Comparison of ENCODE assay signal across 21 cellular contexts in genomic region chrX:41722816-41723215, GRCh38. TPM values are rescaled to one million over a fixed set of nuclear protein-coding genes. Genes with fewer than 3 reads are reported as not detected.
DNase-seq lines count a peak whose midpoint lies in the region; ATAC-seq, FAIRE-seq and TF ChIP-seq lines count a peak whose summit lies in the region.
"Had no signal": no experiment of that assay in that cellular context is flagged by ENCODE, and none has a peak within 500 bp of the region (broad histone marks: within the 10 kb centered on the region; RNA-seq: fewer than 3 reads in every experiment).

No MANE protein-coding gene starts in this region.

- POLR2A ChIA-PET in GM12878 (lab: Charles Lee): interaction anchor here (0.5 kb wide), 1 partner anchor 121 kb away, joined by 4 read pairs; no protein-coding TSS in a partner anchor

- no peak overlapping the region for H3K27ac ChIP-seq in CD4-positive, CD25-positive, alpha-beta regulatory T cell (ENCODE audit: insufficient read depth, low read length, poor library complexity, severe bottlenecking)
- no peak overlapping the region for H3K27ac ChIP-seq in GM12878 (ENCODE audit: control insufficient read depth, insufficient read depth)
- H3K27ac ChIP-seq: BLaER1 treated with 17β-estradiol and CSF1 and Interleukin-3, amounts not matched to agents 10 nM and 100 nM; VCaP had no signal

- FAIRE-seq in GM12878 (lab: Jason Lieb, UNC): peak; percentile 54

- no peak overlapping the region for H2AFZ ChIP-seq in GM12878 (ENCODE audit: control insufficient read depth, low read depth, low read length)

- TF ChIP-seq POLR2A in GM12878 (IDR thresholded peaks at IDR 0.05; ENCODE audit: low read depth, low read length): no peak

- CTCF ChIA-PET in GM12878 (lab: Yijun Ruan, JAX): interaction anchor here (1.6 kb wide), 1 partner anchor 16 kb away, joined by 8 read pairs; no protein-coding TSS in a partner anchor

- no peak for ATAC-seq in CD4-positive, CD25-positive, alpha-beta regulatory T cell (ENCODE audit: low read depth in 2 of 2)
- ATAC-seq in GM12878 (no peak), left ventricle myocardium superior (no peak), GM21529 (IDR thresholded peaks at IDR 0.05; ENCODE audit: unreplicated experiment) (no peak), HG03520 (IDR thresholded peaks at IDR 0.05; ENCODE audit: unreplicated experiment) (no peak)
- ATAC-seq: HCT116; naive thymus-derived CD8-positive, alpha-beta T cell; PC-3 had no signal

- SMC1A ChIA-PET in GM12878 (lab: Charles Lee; ENCODE audit: uncharacterized antibody, unreplicated experiment): interaction anchor here (1.9 kb wide), 1 partner anchor 8 kb away, joined by 4 read pairs; no protein-coding TSS in a partner anchor

- no peak overlapping the region for H3K4me3 ChIP-seq in CD4-positive, CD25-positive, alpha-beta regulatory T cell (ENCODE audit: low read depth, low read length)
- H3K4me3 ChIP-seq in GM12878: no peak overlapping the region
- H3K4me3 ChIP-seq: BLaER1 treated with 17β-estradiol and CSF1 and Interleukin-3, amounts not matched to agents 10 nM and 100 nM; lung had no signal

- H3K4me1 Mint-ChIP-seq in CD4-positive, CD25-positive, alpha-beta regulatory T cell: peaks cover 18 to 51% (median 26%) of the 10 kb centered on the region in 4 donors

- H3K36me3 Mint-ChIP-seq in CD4-positive, CD25-positive, alpha-beta regulatory T cell: peaks cover 35% of the 10 kb centered on the region

- 57% methylated on average over 2 of the region's 2 CpGs for WGBS in GM12878 (ENCODE audit: insufficient coverage, insufficient replicate concordance, low lambda C conversion rate, missing lambda C conversion rate)

- no peak for TF ChIP-seq RAD21 in GM12878 (IDR thresholded peaks at IDR 0.05; ENCODE audit: insufficient read depth, low read depth, low read length)

- H3K27ac Mint-ChIP-seq in CD4-positive, CD25-positive, alpha-beta regulatory T cell: peak overlapping the region in 2 of 3 donors; percentile 24 to 68
- H3K27ac Mint-ChIP-seq: activated CD4-positive, alpha-beta memory T cell treated with anti-CD3 and anti-CD28 coated beads, Interleukin-2, amount 10 ng/mL, durations not matched to agents 7 days and 5 days had no signal

- H3K27me3 Mint-ChIP-seq in CD4-positive, CD25-positive, alpha-beta regulatory T cell: no peaks in the 10 kb centered on the region
- H3K27me3 Mint-ChIP-seq: activated CD4-positive, alpha-beta memory T cell treated with anti-CD3 and anti-CD28 coated beads, Interleukin-2, amount 10 ng/mL, durations not matched to agents 7 days and 5 days; naive thymus-derived CD8-positive, alpha-beta T cell had no signal

- in situ Hi-C loops in GM12878 (cut with MboI): no loop called here

- no peak overlapping the region for H3K9ac ChIP-seq in GM12878 (ENCODE audit: control insufficient read depth, insufficient read depth, low read length)
- H3K9ac ChIP-seq: BLaER1 treated with 17β-estradiol and CSF1 and Interleukin-3, amounts not matched to agents 10 nM and 100 nM had no signal

- H3K27me3 ChIP-seq in CD4-positive, CD25-positive, alpha-beta regulatory T cell (ENCODE audit: control insufficient read depth, insufficient read depth, low read length): no peaks in the 10 kb centered on the region
- no peaks in the 10 kb centered on the region for H3K27me3 ChIP-seq in GM12878 (replicated peaks in 1 of 2; ENCODE audit: control insufficient read depth in 2 of 2, insufficient read depth in 2 of 2, low read length in 1 of 2)

- no peak for TF ChIP-seq EP300 in GM12878 (IDR thresholded peaks at IDR 0.05; ENCODE audit: borderline replicate concordance in 1 of 2, control insufficient read depth in 1 of 2, low read depth in 2 of 2, low read length in 2 of 2)

- TF ChIP-seq CTCF in GM12878 (IDR thresholded peaks at IDR 0.05 in 2 of 3, conservative IDR thresholded peaks at IDR 0.05 in 1 of 3; ENCODE audit: control insufficient read depth in 2 of 3, extremely low read depth in 1 of 3, insufficient read depth in 1 of 3, low read depth in 3 of 3, low read length in 3 of 3): no peak

- no peak overlapping the region for H3K4me2 ChIP-seq in GM12878 (ENCODE audit: control insufficient read depth, insufficient read depth)

- H3K9me3 Mint-ChIP-seq in CD4-positive, CD25-positive, alpha-beta regulatory T cell: peaks cover 0 to 16% (median 3%) of the 10 kb centered on the region in 7 donors

- intact Hi-C loops in GM12878 (cut with micrococcal nuclease; ENCODE audit: unreplicated experiment): loop anchor here (5.0 kb wide), 1 partner anchor 51 kb away; no protein-coding TSS in a partner anchor
- intact Hi-C loops in left ventricle myocardium superior (cut with micrococcal nuclease): no loop called here

- no peak for DNase-seq in CD4-positive, CD25-positive, alpha-beta regulatory T cell
- DNase-seq in LHCN-M2 (ENCODE audit: low read depth) (peak; percentile 29), GM12878 (ENCODE audit: low read depth, low spot score) (no peak), kidney tubule cell (ENCODE audit: low spot score) (peak; percentile 8), left ventricle myocardium superior (no peak)
- DNase-seq: activated CD4-positive, alpha-beta memory T cell treated with anti-CD3 and anti-CD28 coated beads, Interleukin-2, amount 10 ng/mL, durations not matched to agents 7 days and 5 days; activated effector memory CD4-positive, alpha-beta T cell treated with Interleukin-2 at 50 U/mL for 16 hours; DND-41; foreskin melanocyte; MM.1S; naive thymus-derived CD8-positive, alpha-beta T cell; NCI-H2081 treated with DMSO at 0.1 percent for 48 hours; NCI-H526 treated with DMSO at 0.1 percent for 48 hours; PC-3; SW 1271 had no signal

- H4K20me1 ChIP-seq in GM12878 (ENCODE audit: control insufficient read depth, insufficient read depth): no peaks in the 10 kb centered on the region

- no TSS peak for BruUV-seq in GM12878 (replicated peaks; lab: Mats Ljungman, UMichigan)

- H3K36me3 ChIP-seq in CD4-positive, CD25-positive, alpha-beta regulatory T cell (ENCODE audit: control insufficient read depth, insufficient read depth, low read length): peaks cover 15% of the 10 kb centered on the region
- no peaks in the 10 kb centered on the region for H3K36me3 ChIP-seq in GM12878 (ENCODE audit: control insufficient read depth in 2 of 2, insufficient read depth in 2 of 2, low read length in 1 of 2)

- peaks cover 7% of the 10 kb centered on the region for H3K4me1 ChIP-seq in CD4-positive, CD25-positive, alpha-beta regulatory T cell (ENCODE audit: control insufficient read depth, insufficient read depth, low read length, poor library complexity, severe bottlenecking)
- peaks cover 28% of the 10 kb centered on the region for H3K4me1 ChIP-seq in GM12878 (ENCODE audit: control insufficient read depth, insufficient read depth, low read length)

- no peaks in the 10 kb centered on the region for H3K79me2 ChIP-seq in GM12878 (ENCODE audit: control insufficient read depth, insufficient read depth, low read length)

- no peak overlapping the region for H3K4me3 Mint-ChIP-seq in CD4-positive, CD25-positive, alpha-beta regulatory T cell
- H3K4me3 Mint-ChIP-seq: activated CD4-positive, alpha-beta memory T cell treated with anti-CD3 and anti-CD28 coated beads, Interleukin-2, amount 10 ng/mL, durations not matched to agents 7 days and 5 days had no signal

- RAD21 ChIA-PET in GM12878 (lab: Charles Lee; ENCODE audit: unreplicated experiment): interaction anchor here (1.3 kb wide), 1 partner anchor 17 kb away, joined by 4 read pairs; no protein-coding TSS in a partner anchor

- H3K9me3 ChIP-seq in CD4-positive, CD25-positive, alpha-beta regulatory T cell (ENCODE audit: control insufficient read depth in 2 of 2, low read length in 2 of 2): peaks cover 2 to 8% of the 10 kb centered on the region in 2 experiments
- peaks cover 5% of the 10 kb centered on the region; the same call in 2 of the 3 replicates for H3K9me3 ChIP-seq in GM12878 (replicated peaks; ENCODE audit: control insufficient read depth, insufficient read depth, low read length)

RNA-seq across cellular contexts. Expression of gene GPR82, which starts 1.2 kb away (rescaled TPM):
- total RNA-seq in CD4-positive, CD25-positive, alpha-beta regulatory T cell: not detected
- under 1 TPM; 0.25 to 0.83 (median 0.39) TPM for polyA plus RNA-seq in CD4-positive, CD25-positive, alpha-beta regulatory T cell
- not detected in 2 replicates for total RNA-seq in LHCN-M2 (2014; rRNA removed)
- 0.02 TPM for polyA plus RNA-seq in LHCN-M2 (2012)
- total RNA-seq in GM12878 (2013; cell fraction: nucleolus; rRNA removed): 0.25 TPM in 1 of 2 replicates, not detected in the other
- 0.60 and 0.68 TPM in 2 replicates for total RNA-seq in GM12878 (2014; rRNA removed)
- 0.55 and 0.81 TPM in 2 replicates for total RNA-seq in GM12878 (2014; rRNA removed; fragmentation: Illumina TruSeq; extraction: Trizol)
- 0.13 and 0.28 TPM in 2 replicates for total RNA-seq in GM12878 (2021)
- 0.13 TPM for polyA plus RNA-seq in GM12878 (2011; ENCODE audit: low read depth)
- 1.7 and 2.3 TPM in 2 replicates for polyA plus RNA-seq in GM12878 (2011; rRNA removed)
- 0.59 and 0.67 TPM in 2 replicates for polyA plus RNA-seq in GM12878 (2011; cell fraction: cytosol; rRNA removed)
- polyA plus RNA-seq in GM12878 (2011; cell fraction: nucleus; rRNA removed): 0.25 and 0.28 TPM in 2 replicates
- polyA plus RNA-seq in GM12878 (2012): 0.28 and 0.35 TPM in 2 replicates
- polyA plus RNA-seq in GM12878 (2014; fragmentation: Illumina TruSeq; extraction: Trizol): 0.57 and 0.65 TPM in 2 replicates
- 1 to 10 TPM in 1 of 2 experiments, under 1 TPM in 1; 0.47 to 1.1 TPM for polyA plus RNA-seq in GM12878 (2014; fragmentation: Nextera tagmentation; extraction: Ambion mirVana)
- 0.23 and 0.46 TPM in 2 replicates for polyA plus RNA-seq in GM12878 (2014; rRNA removed)
- polyA plus RNA-seq in GM12878 (2016; fragmentation: Nextera tagmentation; extraction: Ambion mirVana): under 1 TPM; 0.26 to 0.42 TPM
- polyA minus RNA-seq in GM12878 (2011; rRNA and poly(A)+ RNA removed): 0.72 and 1.3 TPM in 2 replicates
- 0.67 and 0.73 TPM in 2 replicates for polyA minus RNA-seq in GM12878 (2011; cell fraction: cytosol; rRNA and poly(A)+ RNA removed)
- 0.24 and 1.1 TPM in 2 replicates for polyA minus RNA-seq in GM12878 (2011; cell fraction: nucleus; rRNA and poly(A)+ RNA removed)
- total RNA-seq in left ventricle myocardium superior: 0.27 TPM
- total RNA-seq: activated CD4-positive, alpha-beta memory T cell treated with anti-CD3 and anti-CD28 coated beads, Interleukin-2, amount 10 ng/mL, durations not matched to agents 7 days and 5 days; naive thymus-derived CD8-positive, alpha-beta T cell; PC-3 had no signal

RNA-seq across cellular contexts. Expression of gene GPR34, which starts 34.0 kb away (rescaled TPM):
- not detected for total RNA-seq in CD4-positive, CD25-positive, alpha-beta regulatory T cell
- under 1 TPM in 3 of 4 donors, not detected in 1; 0.17 to 0.53 (median 0.24) TPM for polyA plus RNA-seq in CD4-positive, CD25-positive, alpha-beta regulatory T cell
- total RNA-seq in LHCN-M2 (2014; rRNA removed) (not detected in 2 replicates), GM12878 (2014; rRNA removed) (0.44 and 0.68 TPM in 2 replicates), GM12878 (2014; rRNA removed; fragmentation: Illumina TruSeq; extraction: Trizol) (0.28 and 0.58 TPM in 2 replicates), GM12878 (2021) (0.13 TPM in 2 replicates), left ventricle myocardium superior (8.6 TPM)
- not detected for polyA plus RNA-seq in LHCN-M2 (2012)
- 0.31 TPM in 1 of 2 replicates, not detected in the other for total RNA-seq in GM12878 (2013; cell fraction: nucleolus; rRNA removed)
- 0.42 TPM for polyA plus RNA-seq in GM12878 (2011; ENCODE audit: low read depth)
- polyA plus RNA-seq in GM12878 (2011; rRNA removed) (not detected in 2 replicates), GM12878 (2014; fragmentation: Illumina TruSeq; extraction: Trizol) (0.26 and 0.36 TPM in 2 replicates), GM12878 (2014; fragmentation: Nextera tagmentation; extraction: Ambion mirVana) (under 1 TPM; 0.26 to 0.84 TPM), GM12878 (2014; rRNA removed) (0.06 and 0.12 TPM in 2 replicates), GM12878 (2016; fragmentation: Nextera tagmentation; extraction: Ambion mirVana) (under 1 TPM; 0.28 to 0.60 TPM)
- not detected in 2 replicates for polyA plus RNA-seq in GM12878 (2011; cell fraction: cytosol; rRNA removed)
- not detected in 2 replicates for polyA plus RNA-seq in GM12878 (2011; cell fraction: nucleus; rRNA removed)
- polyA plus RNA-seq in GM12878 (2012): 0.44 and 0.70 TPM in 2 replicates
- polyA minus RNA-seq in GM12878 (2011; rRNA and poly(A)+ RNA removed): not detected in 2 replicates
- not detected in 2 replicates for polyA minus RNA-seq in GM12878 (2011; cell fraction: cytosol; rRNA and poly(A)+ RNA removed)
- polyA minus RNA-seq in GM12878 (2011; cell fraction: nucleus; rRNA and poly(A)+ RNA removed): not detected in 2 replicates
- total RNA-seq: activated CD4-positive, alpha-beta memory T cell treated with anti-CD3 and anti-CD28 coated beads, Interleukin-2, amount 10 ng/mL, durations not matched to agents 7 days and 5 days; PC-3 had no signal

Comparison
In these comparisons a context has a peak if more than half of its experiments do, and no peak if none do; other contexts are left out.
1. DNase-seq: peak in LHCN-M2 (single experiment) and kidney tubule cell (single experiment); none in CD4-positive, CD25-positive, alpha-beta regulatory T cell (0 of 3), GM12878 (single experiment) and left ventricle myocardium superior (single experiment).